In the genomic region with DNA sequence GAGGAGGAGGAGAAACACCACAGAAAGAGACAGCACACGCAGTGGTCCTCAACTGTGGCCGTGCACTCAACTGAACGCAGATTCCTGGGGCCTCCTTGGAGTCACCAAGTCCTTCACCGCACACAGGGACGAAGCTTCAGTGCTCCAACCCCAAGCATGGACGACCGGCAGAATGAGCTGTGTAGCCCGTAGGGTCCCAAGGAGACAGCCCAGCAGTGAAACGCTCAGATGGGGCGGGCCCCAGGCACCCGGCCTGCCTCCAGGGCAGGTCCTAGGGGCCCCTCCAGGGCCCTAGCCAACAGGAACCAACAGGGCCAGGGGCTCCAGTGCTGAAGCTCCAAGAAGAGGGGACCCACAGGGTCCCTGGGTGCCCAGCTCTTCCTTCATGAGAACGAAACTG, we compare ENCODE assay signal across 20 cellular contexts. TPM values are rescaled to one million over a fixed set of nuclear protein-coding genes. Genes with fewer than 3 reads are reported as not detected.
DNase-seq lines count a peak whose midpoint lies in the region; ATAC-seq and TF ChIP-seq lines count a peak whose summit lies in the region.
"Had no signal": no experiment of that assay in that cellular context is flagged by ENCODE, and none has a peak within 500 bp of the region (broad histone marks: within the 10 kb centered on the region; RNA-seq: fewer than 3 reads in every experiment).

No MANE protein-coding gene starts in this region.

- no peak for TF ChIP-seq CTCF in Calu3 (IDR thresholded peaks at IDR 0.05; ENCODE audit: unreplicated experiment)
- TF ChIP-seq CTCF in dorsolateral prefrontal cortex (IDR thresholded peaks at IDR 0.05 in 54 of 56, conservative IDR thresholded peaks at IDR 0.05 in 2 of 56; ENCODE audit: low read depth in 1 of 56, partially characterized antibody in 56 of 56), result no peak
- TF ChIP-seq CTCF in lower lobe of right lung (IDR thresholded peaks at IDR 0.05), result no peak
- no peak for TF ChIP-seq CTCF in WTC11 (IDR thresholded peaks at IDR 0.05)

- CTCF ChIA-PET in Calu3 (lab: Charles Lee), result interaction anchor here (0.7 kb wide), 1 partner anchor 29 kb away, joined by 3 read pairs; no protein-coding TSS in a partner anchor
- CTCF ChIA-PET in WTC11 (lab: Charles Lee), result interaction anchor here (0.7 to 0.8 kb wide), 2 partner anchors 82 to 115 kb away, joined by 3 to 4 read pairs; no protein-coding TSS in a partner anchor

- H3K27ac ChIP-seq in dorsolateral prefrontal cortex, result peak overlapping the region in 56 of 59 donors; percentile 3 to 98 (median 92)
- H3K27ac ChIP-seq in lower lobe of right lung, result no peak overlapping the region
- peak overlapping the region; percentile 77 for H3K27ac ChIP-seq in substantia nigra (ENCODE audit: low read depth, low read length, poor library complexity, severe bottlenecking)
- H3K27ac ChIP-seq: C4-2B, SK-N-MC had no signal

- no peaks in the 10 kb centered on the region for H3K36me3 ChIP-seq in lower lobe of right lung
- H3K36me3 ChIP-seq: Peyer's patch had no signal

- intact Hi-C loops in Calu3 (cut with micrococcal nuclease; ENCODE audit: unreplicated experiment) (no loop called here), dorsolateral prefrontal cortex (cut with DNase I) (no loop called here), lower lobe of right lung (cut with DNase I) (no loop called here)

- no peak overlapping the region for H3K4me3 ChIP-seq in dorsolateral prefrontal cortex
- H3K4me3 ChIP-seq in lower lobe of right lung, result no peak overlapping the region
- H3K4me3 ChIP-seq: GM23338, Peyer's patch, SK-N-MC had no signal

- DNase-seq in Calu3, result no peak
- no peak for DNase-seq in dorsolateral prefrontal cortex
- no peak for DNase-seq in lower lobe of right lung
- DNase-seq in substantia nigra (lab: John Stamatoyannopoulos, UW), result no peak
- DNase-seq in KBM-7, result no peak
- no peak for DNase-seq in WTC11 (ENCODE audit: low spot score)
- no peak for DNase-seq in HPDE6-E6E7 (ENCODE audit: extremely low spot score)
- DNase-seq: COR-L47, Kasumi-1, MM.1S, NCI-H1105, NCI-H1694, NCI-H2107, NCI-H2227 treated with DMSO at 0.1 percent for 48 hours, NCI-H524, Peyer's patch, Right ventricle myocardium superior had no signal

- H3K27me3 ChIP-seq in dorsolateral prefrontal cortex (no peaks in the 10 kb centered on the region), lower lobe of right lung (ENCODE audit: low read depth) (no peaks in the 10 kb centered on the region)
- H3K27me3 ChIP-seq: Peyer's patch had no signal

- in situ Hi-C loops in KBM-7 (cut with MboI; ENCODE audit: low pct_unique_long_range_greater_than_20kb, low sequenced_read_pairs), result no loop called here

- BruUV-seq in Calu3 (replicated peaks; lab: Mats Ljungman, UMichigan), result no TSS peak

- no peak overlapping the region for H3K4me3 Mint-ChIP-seq in Calu3 (ENCODE audit: low read depth, unreplicated experiment)
- no peak overlapping the region for H3K4me3 Mint-ChIP-seq in WTC11
- H3K4me3 Mint-ChIP-seq: GM23338 had no signal

- no peaks in the 10 kb centered on the region for H3K4me1 ChIP-seq in lower lobe of right lung
- H3K4me1 ChIP-seq: Peyer's patch had no signal

- POLR2A ChIA-PET in WTC11 (lab: Charles Lee), result no interaction called here

- ATAC-seq in lower lobe of right lung (peak; percentile 31 to 38), WTC11 (no peak)
- ATAC-seq: GM23338 had no signal

- H3K36me3 Mint-ChIP-seq in Calu3 (ENCODE audit: insufficient read depth, unreplicated experiment), result peaks cover 30% of the 10 kb centered on the region
- no peaks in the 10 kb centered on the region for H3K36me3 Mint-ChIP-seq in WTC11

- H3K9me3 Mint-ChIP-seq in Calu3 (ENCODE audit: low read depth, unreplicated experiment) (peaks cover 5% of the 10 kb centered on the region), WTC11 (peaks cover 13% of the 10 kb centered on the region)

- H3K9me3 ChIP-seq in lower lobe of right lung, result peaks cover 9% of the 10 kb centered on the region
- H3K9me3 ChIP-seq: Peyer's patch had no signal

- H3K4me1 Mint-ChIP-seq in Calu3 (ENCODE audit: low read depth, unreplicated experiment) (peaks cover 37% of the 10 kb centered on the region), WTC11 (no peaks in the 10 kb centered on the region)
- H3K4me1 Mint-ChIP-seq: GM23338 had no signal

- H3K27me3 Mint-ChIP-seq in Calu3 (ENCODE audit: unreplicated experiment) (no peaks in the 10 kb centered on the region), WTC11 (ENCODE audit: low read depth) (no peaks in the 10 kb centered on the region)

- H3K27ac Mint-ChIP-seq in Calu3 (ENCODE audit: unreplicated experiment) (peak overlapping the region; percentile 93), WTC11 (no peak overlapping the region)
- H3K27ac Mint-ChIP-seq: GM23338 had no signal

TF ChIP-seq in WTC11, 78 proteins besides CTCF, POLR2A, EP300 and RAD21 (continues in another document):
- TF ChIP-seq, protein P1, sequence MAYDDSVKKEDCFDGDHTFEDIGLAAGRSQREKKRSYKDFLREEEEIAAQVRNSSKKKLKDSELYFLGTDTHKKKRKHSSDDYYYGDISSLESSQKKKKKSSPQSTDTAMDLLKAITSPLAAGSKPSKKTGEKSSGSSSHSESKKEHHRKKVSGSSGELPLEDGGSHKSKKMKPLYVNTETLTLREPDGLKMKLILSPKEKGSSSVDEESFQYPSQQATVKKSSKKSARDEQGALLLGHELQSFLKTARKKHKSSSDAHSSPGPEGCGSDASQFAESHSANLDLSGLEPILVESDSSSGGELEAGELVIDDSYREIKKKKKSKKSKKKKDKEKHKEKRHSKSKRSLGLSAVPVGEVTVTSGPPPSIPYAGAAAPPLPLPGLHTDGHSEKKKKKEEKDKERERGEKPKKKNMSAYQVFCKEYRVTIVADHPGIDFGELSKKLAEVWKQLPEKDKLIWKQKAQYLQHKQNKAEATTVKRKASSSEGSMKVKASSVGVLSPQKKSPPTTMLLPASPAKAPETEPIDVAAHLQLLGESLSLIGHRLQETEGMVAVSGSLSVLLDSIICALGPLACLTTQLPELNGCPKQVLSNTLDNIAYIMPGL (CRISPR knock-in tag; IDR thresholded peaks at IDR 0.05), result no peak
- TF ChIP-seq GABPB1 (CRISPR knock-in tag; IDR thresholded peaks at IDR 0.05) (no peak), ZNF263 (CRISPR knock-in tag; IDR thresholded peaks at IDR 0.05; ENCODE audit: low read depth) (no peak), ATF6 (CRISPR knock-in tag; IDR thresholded peaks at IDR 0.05) (no peak), ETV6 (CRISPR knock-in tag; IDR thresholded peaks at IDR 0.05) (no peak)
- TF ChIP-seq, protein P2, sequence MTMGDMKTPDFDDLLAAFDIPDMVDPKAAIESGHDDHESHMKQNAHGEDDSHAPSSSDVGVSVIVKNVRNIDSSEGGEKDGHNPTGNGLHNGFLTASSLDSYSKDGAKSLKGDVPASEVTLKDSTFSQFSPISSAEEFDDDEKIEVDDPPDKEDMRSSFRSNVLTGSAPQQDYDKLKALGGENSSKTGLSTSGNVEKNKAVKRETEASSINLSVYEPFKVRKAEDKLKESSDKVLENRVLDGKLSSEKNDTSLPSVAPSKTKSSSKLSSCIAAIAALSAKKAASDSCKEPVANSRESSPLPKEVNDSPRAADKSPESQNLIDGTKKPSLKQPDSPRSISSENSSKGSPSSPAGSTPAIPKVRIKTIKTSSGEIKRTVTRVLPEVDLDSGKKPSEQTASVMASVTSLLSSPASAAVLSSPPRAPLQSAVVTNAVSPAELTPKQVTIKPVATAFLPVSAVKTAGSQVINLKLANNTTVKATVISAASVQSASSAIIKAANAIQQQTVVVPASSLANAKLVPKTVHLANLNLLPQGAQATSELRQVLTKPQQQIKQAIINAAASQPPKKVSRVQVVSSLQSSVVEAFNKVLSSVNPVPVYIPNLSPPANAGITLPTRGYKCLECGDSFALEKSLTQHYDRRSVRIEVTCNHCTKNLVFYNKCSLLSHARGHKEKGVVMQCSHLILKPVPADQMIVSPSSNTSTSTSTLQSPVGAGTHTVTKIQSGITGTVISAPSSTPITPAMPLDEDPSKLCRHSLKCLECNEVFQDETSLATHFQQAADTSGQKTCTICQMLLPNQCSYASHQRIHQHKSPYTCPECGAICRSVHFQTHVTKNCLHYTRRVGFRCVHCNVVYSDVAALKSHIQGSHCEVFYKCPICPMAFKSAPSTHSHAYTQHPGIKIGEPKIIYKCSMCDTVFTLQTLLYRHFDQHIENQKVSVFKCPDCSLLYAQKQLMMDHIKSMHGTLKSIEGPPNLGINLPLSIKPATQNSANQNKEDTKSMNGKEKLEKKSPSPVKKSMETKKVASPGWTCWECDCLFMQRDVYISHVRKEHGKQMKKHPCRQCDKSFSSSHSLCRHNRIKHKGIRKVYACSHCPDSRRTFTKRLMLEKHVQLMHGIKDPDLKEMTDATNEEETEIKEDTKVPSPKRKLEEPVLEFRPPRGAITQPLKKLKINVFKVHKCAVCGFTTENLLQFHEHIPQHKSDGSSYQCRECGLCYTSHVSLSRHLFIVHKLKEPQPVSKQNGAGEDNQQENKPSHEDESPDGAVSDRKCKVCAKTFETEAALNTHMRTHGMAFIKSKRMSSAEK (CRISPR knock-in tag; IDR thresholded peaks at IDR 0.05; ENCODE audit: borderline replicate concordance), result no peak

RNA-seq across cellular contexts. Expression of gene RAB40B, which starts 13.2 kb away (rescaled TPM):
- total RNA-seq in Calu3 (2022), result 20.5 and 21.9 TPM in 2 replicates
- total RNA-seq in dorsolateral prefrontal cortex, result 100 to 1,000 TPM in 68 of 120 experiments, 10 to 100 TPM in 52; 61.9 to 320 (median 103) TPM
- total RNA-seq in lower lobe of right lung, result 10.2 TPM
- total RNA-seq in WTC11 (2021), result 2.7 to 4.4 TPM (median 3.1 TPM) in 3 replicates

RNA-seq across cellular contexts. Expression of gene FN3KRP, which starts 31.2 kb away (rescaled TPM):
- 44.2 and 49.9 TPM in 2 replicates for total RNA-seq in Calu3 (2022)
- total RNA-seq in dorsolateral prefrontal cortex, result 10 to 100 TPM; 32.3 to 70.7 (median 49.0) TPM
- total RNA-seq in lower lobe of right lung, result 28.1 TPM
- 19.7 to 24.4 TPM (median 23.2 TPM) in 3 replicates for total RNA-seq in WTC11 (2021)

RNA-seq across cellular contexts. Expression of gene WDR45B, which starts 37.0 kb away (rescaled TPM):
- 106 and 108 TPM in 2 replicates for total RNA-seq in Calu3 (2022)
- total RNA-seq in dorsolateral prefrontal cortex, result 100 to 1,000 TPM in 7 of 120 experiments, 10 to 100 TPM in 113; 61.0 to 110 (median 83.4) TPM
- 66.1 TPM for total RNA-seq in lower lobe of right lung
- total RNA-seq in WTC11 (2021), result 87.1 to 96.5 TPM (median 89.1 TPM) in 3 replicates

RNA-seq across cellular contexts. Expression of gene FN3K, which starts 50.1 kb away (rescaled TPM):
- total RNA-seq in Calu3 (2022), result 13.4 and 15.5 TPM in 2 replicates
- 100 to 1,000 TPM in 107 of 120 experiments, 10 to 100 TPM in 13; 62.5 to 210 (median 123) TPM for total RNA-seq in dorsolateral prefrontal cortex
- 27.9 TPM for total RNA-seq in lower lobe of right lung
- total RNA-seq in WTC11 (2021), result 19.3 to 23.6 TPM (median 21.2 TPM) in 3 replicates
